10 cellular contexts compared by ENCODE assay signal in genomic region chr11:22491826-22492225, GRCh38.
DNase-seq lines count a peak whose midpoint lies in the region; ATAC-seq and TF ChIP-seq lines count a peak whose summit lies in the region.
"Had no signal": no experiment of that assay in that cellular context is flagged by ENCODE, and none has a peak within 500 bp of the region (broad histone marks: within the 10 kb centered on the region; RNA-seq: fewer than 3 reads in every experiment).

No MANE protein-coding gene starts in this region.

- POLR2A ChIA-PET in HEK293T (lab: Yijun Ruan, JAX) (no interaction called here), WTC11 (lab: Charles Lee) (no interaction called here)

- H3K4me1 Mint-ChIP-seq in WTC11 = peaks cover 16% of the 10 kb centered on the region
- H3K4me1 Mint-ChIP-seq: B cell had no signal

- H3K27me3 Mint-ChIP-seq in WTC11 (ENCODE audit: low read depth) = no peaks in the 10 kb centered on the region

- H3K4me3 ChIP-seq in ACC112 (ENCODE audit: low read depth, low read length) = peak overlapping the region; percentile 39
- H3K4me3 ChIP-seq: sigmoid colon had no signal

- H3K27ac ChIP-seq in ACC112 (ENCODE audit: low read depth, low read length) = no peak overlapping the region
- H3K27ac ChIP-seq: sigmoid colon had no signal

- no peaks in the 10 kb centered on the region for H3K36me3 Mint-ChIP-seq in WTC11

- H3K36me3 ChIP-seq in ACC112 (ENCODE audit: insufficient read depth, low read length) = no peaks in the 10 kb centered on the region
- H3K36me3 ChIP-seq: sigmoid colon had no signal

- peaks cover 29% of the 10 kb centered on the region for H3K27me3 ChIP-seq in ACC112 (ENCODE audit: insufficient read depth, low read length)
- H3K27me3 ChIP-seq: sigmoid colon had no signal

- H3K79me2 ChIP-seq in ACC112 (ENCODE audit: control insufficient read depth, insufficient read depth, low read length, unreplicated experiment) = no peaks in the 10 kb centered on the region

- ATAC-seq in WTC11 (peak; percentile 34; the same call in 1 of the 2 replicates), GM19397 (IDR thresholded peaks at IDR 0.05; ENCODE audit: unreplicated experiment) (no peak), GM21526 (IDR thresholded peaks at IDR 0.05; ENCODE audit: low FRiP score, unreplicated experiment) (no peak)

- H3K9me3 Mint-ChIP-seq in WTC11 = no peaks in the 10 kb centered on the region

- DNase-seq in HEK293T (ENCODE audit: extremely low spot score) (peak; percentile 11), WTC11 (ENCODE audit: low spot score) (peak; percentile 14), iPS-NIHi7 (ENCODE audit: extremely low spot score) (peak; percentile 20), NCI-H345 (lab: John Stamatoyannopoulos, UW) (no peak)
- no peak for DNase-seq in stimulated activated CD4-positive, alpha-beta T cell treated with anti-CD3 and anti-CD28 coated beads, Interleukin-15, amount 100 ng/mL, for 24 hours
- DNase-seq: sigmoid colon had no signal

- peaks cover 3% of the 10 kb centered on the region for H3K4me1 ChIP-seq in ACC112 (ENCODE audit: control insufficient read depth, insufficient read depth, low read length, unreplicated experiment)
- H3K4me1 ChIP-seq: sigmoid colon had no signal

- no peak for TF ChIP-seq CTCF in WTC11 (IDR thresholded peaks at IDR 0.05)

- CTCF ChIA-PET in HEK293T (lab: Yijun Ruan, JAX) (no interaction called here), WTC11 (lab: Charles Lee) (no interaction called here)

- H3K4me3 Mint-ChIP-seq in WTC11 = no peak overlapping the region
- H3K4me3 Mint-ChIP-seq: B cell had no signal

- no peak overlapping the region for H2AFZ ChIP-seq in ACC112 (ENCODE audit: low read length, unreplicated experiment)

- H3K27ac Mint-ChIP-seq in WTC11 = no peak overlapping the region
- H3K27ac Mint-ChIP-seq: B cell had no signal

TF ChIP-seq in HEK293T, 16 proteins besides CTCF, POLR2A, EP300 and RAD21:
- TF ChIP-seq L3MBTL2 (conservative IDR thresholded peaks at IDR 0.05) = no peak
- no peak for TF ChIP-seq FOXM1 (IDR thresholded peaks at IDR 0.05; ENCODE audit: borderline replicate concordance)
- no peak for TF ChIP-seq FOXK2 (IDR thresholded peaks at IDR 0.05)
- no peak for TF ChIP-seq ARNT (IDR thresholded peaks at IDR 0.05)
- TF ChIP-seq SP1 (IDR thresholded peaks at IDR 0.05) = no peak
- no peak for TF ChIP-seq BHLHE40 (IDR thresholded peaks at IDR 0.05; ENCODE audit: borderline replicate concordance)
- TF ChIP-seq LEF1 (IDR thresholded peaks at IDR 0.05; ENCODE audit: borderline replicate concordance) = no peak
- TF ChIP-seq CTBP1 (IDR thresholded peaks at IDR 0.05; ENCODE audit: borderline replicate concordance) = no peak
- no peak for TF ChIP-seq NFRKB (IDR thresholded peaks at IDR 0.05)
- no peak for TF ChIP-seq FOXA1 (IDR thresholded peaks at IDR 0.05)
- no peak for TF ChIP-seq PKNOX1 (IDR thresholded peaks at IDR 0.05)
- no peak for TF ChIP-seq ELF4 (IDR thresholded peaks at IDR 0.05)
- no peak for TF ChIP-seq ZNF384 (IDR thresholded peaks at IDR 0.05)
- no peak for TF ChIP-seq SUZ12 (IDR thresholded peaks at IDR 0.05)
- no peak for TF ChIP-seq HDGF (IDR thresholded peaks at IDR 0.05; ENCODE audit: borderline replicate concordance)
- no peak for TF ChIP-seq TARDBP (IDR thresholded peaks at IDR 0.05)

TF ChIP-seq in WTC11, 78 proteins besides CTCF, POLR2A, EP300 and RAD21 (continues in another document):
- TF ChIP-seq SOX15 (CRISPR knock-in tag; IDR thresholded peaks at IDR 0.05) (no peak), ATF3 (CRISPR knock-in tag; conservative IDR thresholded peaks at IDR 0.05) (no peak), SMAD3 (CRISPR knock-in tag; IDR thresholded peaks at IDR 0.05; ENCODE audit: borderline replicate concordance) (no peak), IRF1 (CRISPR knock-in tag; IDR thresholded peaks at IDR 0.05) (no peak), SP1 (CRISPR knock-in tag; conservative IDR thresholded peaks at IDR 0.05) (no peak), ZNF281 (CRISPR knock-in tag; IDR thresholded peaks at IDR 0.05) (no peak), STAT6 (CRISPR knock-in tag; conservative IDR thresholded peaks at IDR 0.05; ENCODE audit: low read depth) (no peak), USF2 (CRISPR knock-in tag; IDR thresholded peaks at IDR 0.05) (no peak), MAX (CRISPR knock-in tag; IDR thresholded peaks at IDR 0.05) (no peak), ZNF423 (CRISPR knock-in tag; IDR thresholded peaks at IDR 0.05) (no peak), JAZF1 (CRISPR knock-in tag; IDR thresholded peaks at IDR 0.05) (no peak)

Comparison
In these comparisons a context has a peak if more than half of its experiments do, and no peak if none do; other contexts are left out.
1. DNase-seq: peak in HEK293T (single experiment), WTC11 (single experiment) and iPS-NIHi7 (single experiment); none in NCI-H345 (single experiment) and stimulated activated CD4-positive, alpha-beta T cell treated with anti-CD3 and anti-CD28 coated beads, Interleukin-15, amount 100 ng/mL, for 24 hours (single experiment).